Comparison of ENCODE assay signal across 21 cellular contexts in genomic region chr4:85058551-85058950, GRCh38.
"Had no signal": no experiment of that assay in that cellular context is flagged by ENCODE, and none has a peak within 500 bp of the region (broad histone marks: within the 10 kb centered on the region; RNA-seq: fewer than 3 reads in every experiment).

No MANE protein-coding gene starts in this region.

- DNase-seq: activated CD4-positive, alpha-beta T cell treated with anti-CD3 and anti-CD28 coated beads, Interleukin-2, amount 10 ng/mL, durations not matched to agents 7 days and 5 days; activated CD8-positive, alpha-beta memory T cell treated with anti-CD3 and anti-CD28 coated beads, Interleukin-2, amount 10 ng/mL, durations not matched to agents 7 days and 5 days; activated CD8-positive, alpha-beta T cell treated with anti-CD3 and anti-CD28 coated beads for 36 hours; activated gamma-delta T cell treated with Interleukin-2 at 50 U/mL for 16 hours; activated T-cell treated with anti-CD3 and anti-CD28 coated beads for 4 hours; aorta; esophagus squamous epithelium; lower lobe of right lung; naive thymus-derived CD8-positive, alpha-beta T cell; stimulated activated CD4-positive, alpha-beta T cell treated with anti-CD3 and anti-CD28 coated beads, Interleukin-15, amount 100 ng/mL, for 24 hours; stimulated activated CD8-positive, alpha-beta memory T cell treated with anti-CD3 and anti-CD28 coated beads, Interleukin-4, amount 100 ng/mL, for 48 hours; stimulated activated naive B cell treated with anti-CD40 and anti-IgM and Interleukin-4, amounts not matched to agents 10 μg/mL and 1 μg/mL and 100 μg/mL, for 72 hours; T-helper 2 cell; transverse colon; uterus had no signal

- H3K36me3 ChIP-seq: esophagus squamous epithelium, lower lobe of right lung, neural progenitor cell, transverse colon, uterus had no signal

- H3K27ac ChIP-seq: esophagus squamous epithelium, lower lobe of right lung, neural progenitor cell, transverse colon, uterus, VCaP had no signal

- H2AFZ ChIP-seq: neural progenitor cell had no signal

- ATAC-seq: activated CD4-positive, CD25-positive, alpha-beta regulatory T cell treated with anti-CD3 and anti-CD28 coated beads, Interleukin-2, amount 50 U/mL, for 24 hours; activated CD8-positive, alpha-beta memory T cell treated with anti-CD3 and anti-CD28 coated beads, Interleukin-2, amount 10 ng/mL, durations not matched to agents 7 days and 5 days; activated CD8-positive, alpha-beta T cell treated with anti-CD3 and anti-CD28 coated beads for 36 hours; left lobe of liver; lower lobe of right lung; naive thymus-derived CD8-positive, alpha-beta T cell; sciatic nerve; stimulated activated naive B cell treated with anti-CD40 and anti-IgM and Interleukin-4, amounts not matched to agents 10 μg/mL and 1 μg/mL and 100 μg/mL, for 72 hours had no signal

- H3K9me3 ChIP-seq: esophagus squamous epithelium, lower lobe of right lung, transverse colon, uterus had no signal

- H3K4me2 ChIP-seq: neural progenitor cell, smooth muscle cell had no signal

- H3K9ac ChIP-seq: neural progenitor cell had no signal

- H3K4me1 ChIP-seq: esophagus squamous epithelium, lower lobe of right lung, transverse colon, uterus had no signal

- H3K27me3 ChIP-seq: esophagus squamous epithelium, neural progenitor cell, transverse colon, uterus had no signal

- H3K4me3 ChIP-seq: esophagus squamous epithelium, lower lobe of right lung, neural progenitor cell, smooth muscle cell, transverse colon, uterus had no signal
